Comparison of ENCODE assay signal across 1 cellular context in the genomic region with DNA sequence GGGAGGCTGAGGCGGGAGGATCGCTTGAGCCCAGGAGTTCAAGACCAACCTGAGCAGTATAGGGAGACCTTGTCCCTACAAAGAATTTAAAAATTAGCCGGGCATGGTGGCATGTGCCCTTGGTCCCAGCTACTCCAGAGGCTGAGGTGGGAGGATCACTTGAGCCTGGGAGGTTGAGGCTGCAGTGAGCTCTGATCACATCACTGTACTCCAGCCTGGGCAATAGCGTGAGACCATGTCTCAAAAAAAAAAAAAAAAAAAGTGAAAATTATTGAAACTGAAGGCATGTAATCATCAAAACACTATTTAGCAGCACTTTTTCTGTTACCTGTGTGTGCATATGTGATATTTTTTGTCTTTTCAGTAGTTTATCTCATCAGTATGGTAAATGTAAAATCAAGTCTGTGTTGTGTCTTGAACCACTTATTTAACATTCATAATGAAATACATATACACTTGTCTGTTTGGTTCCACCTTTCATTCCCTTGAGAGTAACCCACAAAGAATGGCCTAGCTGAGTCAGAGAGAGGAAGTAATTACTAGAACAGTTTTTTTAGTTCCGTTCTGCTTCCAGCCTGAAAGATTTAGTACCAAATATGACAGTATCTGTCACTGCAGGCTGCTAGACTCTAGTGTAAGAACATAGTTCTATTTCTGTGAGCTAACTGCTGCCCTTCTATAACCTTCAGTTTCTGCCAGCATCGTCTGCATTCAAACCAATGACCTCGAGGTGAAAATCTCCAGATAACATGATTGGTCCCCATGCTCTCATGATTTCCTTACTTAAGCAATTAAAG.
TF ChIP-seq lines count a peak whose summit lies in the region.

No MANE protein-coding gene starts in this region.

TF ChIP-seq in K562, 482 proteins besides CTCF, POLR2A, EP300 and RAD21 (continued from another document and continues in another):
- TF ChIP-seq, protein P1, sequence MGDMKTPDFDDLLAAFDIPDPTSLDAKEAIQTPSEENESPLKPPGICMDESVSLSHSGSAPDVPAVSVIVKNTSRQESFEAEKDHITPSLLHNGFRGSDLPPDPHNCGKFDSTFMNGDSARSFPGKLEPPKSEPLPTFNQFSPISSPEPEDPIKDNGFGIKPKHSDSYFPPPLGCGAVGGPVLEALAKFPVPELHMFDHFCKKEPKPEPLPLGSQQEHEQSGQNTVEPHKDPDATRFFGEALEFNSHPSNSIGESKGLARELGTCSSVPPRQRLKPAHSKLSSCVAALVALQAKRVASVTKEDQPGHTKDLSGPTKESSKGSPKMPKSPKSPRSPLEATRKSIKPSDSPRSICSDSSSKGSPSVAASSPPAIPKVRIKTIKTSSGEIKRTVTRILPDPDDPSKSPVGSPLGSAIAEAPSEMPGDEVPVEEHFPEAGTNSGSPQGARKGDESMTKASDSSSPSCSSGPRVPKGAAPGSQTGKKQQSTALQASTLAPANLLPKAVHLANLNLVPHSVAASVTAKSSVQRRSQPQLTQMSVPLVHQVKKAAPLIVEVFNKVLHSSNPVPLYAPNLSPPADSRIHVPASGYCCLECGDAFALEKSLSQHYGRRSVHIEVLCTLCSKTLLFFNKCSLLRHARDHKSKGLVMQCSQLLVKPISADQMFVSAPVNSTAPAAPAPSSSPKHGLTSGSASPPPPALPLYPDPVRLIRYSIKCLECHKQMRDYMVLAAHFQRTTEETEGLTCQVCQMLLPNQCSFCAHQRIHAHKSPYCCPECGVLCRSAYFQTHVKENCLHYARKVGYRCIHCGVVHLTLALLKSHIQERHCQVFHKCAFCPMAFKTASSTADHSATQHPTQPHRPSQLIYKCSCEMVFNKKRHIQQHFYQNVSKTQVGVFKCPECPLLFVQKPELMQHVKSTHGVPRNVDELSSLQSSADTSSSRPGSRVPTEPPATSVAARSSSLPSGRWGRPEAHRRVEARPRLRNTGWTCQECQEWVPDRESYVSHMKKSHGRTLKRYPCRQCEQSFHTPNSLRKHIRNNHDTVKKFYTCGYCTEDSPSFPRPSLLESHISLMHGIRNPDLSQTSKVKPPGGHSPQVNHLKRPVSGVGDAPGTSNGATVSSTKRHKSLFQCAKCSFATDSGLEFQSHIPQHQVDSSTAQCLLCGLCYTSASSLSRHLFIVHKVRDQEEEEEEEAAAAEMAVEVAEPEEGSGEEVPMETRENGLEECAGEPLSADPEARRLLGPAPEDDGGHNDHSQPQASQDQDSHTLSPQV (IDR thresholded peaks at IDR 0.05) = 0 out of 2 replicates have a peak, but pooled peaks have one; percentile 22
- TF ChIP-seq, protein P2, sequence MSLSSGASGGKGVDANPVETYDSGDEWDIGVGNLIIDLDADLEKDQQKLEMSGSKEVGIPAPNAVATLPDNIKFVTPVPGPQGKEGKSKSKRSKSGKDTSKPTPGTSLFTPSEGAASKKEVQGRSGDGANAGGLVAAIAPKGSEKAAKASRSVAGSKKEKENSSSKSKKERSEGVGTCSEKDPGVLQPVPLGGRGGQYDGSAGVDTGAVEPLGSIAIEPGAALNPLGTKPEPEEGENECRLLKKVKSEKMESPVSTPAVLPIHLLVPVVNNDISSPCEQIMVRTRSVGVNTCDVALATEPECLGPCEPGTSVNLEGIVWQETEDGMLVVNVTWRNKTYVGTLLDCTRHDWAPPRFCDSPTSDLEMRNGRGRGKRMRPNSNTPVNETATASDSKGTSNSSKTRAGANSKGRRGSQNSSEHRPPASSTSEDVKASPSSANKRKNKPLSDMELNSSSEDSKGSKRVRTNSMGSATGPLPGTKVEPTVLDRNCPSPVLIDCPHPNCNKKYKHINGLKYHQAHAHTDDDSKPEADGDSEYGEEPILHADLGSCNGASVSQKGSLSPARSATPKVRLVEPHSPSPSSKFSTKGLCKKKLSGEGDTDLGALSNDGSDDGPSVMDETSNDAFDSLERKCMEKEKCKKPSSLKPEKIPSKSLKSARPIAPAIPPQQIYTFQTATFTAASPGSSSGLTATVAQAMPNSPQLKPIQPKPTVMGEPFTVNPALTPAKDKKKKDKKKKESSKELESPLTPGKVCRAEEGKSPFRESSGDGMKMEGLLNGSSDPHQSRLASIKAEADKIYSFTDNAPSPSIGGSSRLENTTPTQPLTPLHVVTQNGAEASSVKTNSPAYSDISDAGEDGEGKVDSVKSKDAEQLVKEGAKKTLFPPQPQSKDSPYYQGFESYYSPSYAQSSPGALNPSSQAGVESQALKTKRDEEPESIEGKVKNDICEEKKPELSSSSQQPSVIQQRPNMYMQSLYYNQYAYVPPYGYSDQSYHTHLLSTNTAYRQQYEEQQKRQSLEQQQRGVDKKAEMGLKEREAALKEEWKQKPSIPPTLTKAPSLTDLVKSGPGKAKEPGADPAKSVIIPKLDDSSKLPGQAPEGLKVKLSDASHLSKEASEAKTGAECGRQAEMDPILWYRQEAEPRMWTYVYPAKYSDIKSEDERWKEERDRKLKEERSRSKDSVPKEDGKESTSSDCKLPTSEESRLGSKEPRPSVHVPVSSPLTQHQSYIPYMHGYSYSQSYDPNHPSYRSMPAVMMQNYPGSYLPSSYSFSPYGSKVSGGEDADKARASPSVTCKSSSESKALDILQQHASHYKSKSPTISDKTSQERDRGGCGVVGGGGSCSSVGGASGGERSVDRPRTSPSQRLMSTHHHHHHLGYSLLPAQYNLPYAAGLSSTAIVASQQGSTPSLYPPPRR (CRISPR knock-in tag; IDR thresholded peaks at IDR 0.05; ENCODE audit: borderline replicate concordance) = no peak
- TF ChIP-seq, protein P3, sequence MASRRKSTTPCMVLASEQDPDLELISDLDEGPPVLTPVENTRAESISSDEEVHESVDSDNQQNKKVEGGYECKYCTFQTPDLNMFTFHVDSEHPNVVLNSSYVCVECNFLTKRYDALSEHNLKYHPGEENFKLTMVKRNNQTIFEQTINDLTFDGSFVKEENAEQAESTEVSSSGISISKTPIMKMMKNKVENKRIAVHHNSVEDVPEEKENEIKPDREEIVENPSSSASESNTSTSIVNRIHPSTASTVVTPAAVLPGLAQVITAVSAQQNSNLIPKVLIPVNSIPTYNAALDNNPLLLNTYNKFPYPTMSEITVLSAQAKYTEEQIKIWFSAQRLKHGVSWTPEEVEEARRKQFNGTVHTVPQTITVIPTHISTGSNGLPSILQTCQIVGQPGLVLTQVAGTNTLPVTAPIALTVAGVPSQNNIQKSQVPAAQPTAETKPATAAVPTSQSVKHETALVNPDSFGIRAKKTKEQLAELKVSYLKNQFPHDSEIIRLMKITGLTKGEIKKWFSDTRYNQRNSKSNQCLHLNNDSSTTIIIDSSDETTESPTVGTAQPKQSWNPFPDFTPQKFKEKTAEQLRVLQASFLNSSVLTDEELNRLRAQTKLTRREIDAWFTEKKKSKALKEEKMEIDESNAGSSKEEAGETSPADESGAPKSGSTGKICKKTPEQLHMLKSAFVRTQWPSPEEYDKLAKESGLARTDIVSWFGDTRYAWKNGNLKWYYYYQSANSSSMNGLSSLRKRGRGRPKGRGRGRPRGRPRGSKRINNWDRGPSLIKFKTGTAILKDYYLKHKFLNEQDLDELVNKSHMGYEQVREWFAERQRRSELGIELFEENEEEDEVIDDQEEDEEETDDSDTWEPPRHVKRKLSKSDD (conservative IDR thresholded peaks at IDR 0.05; ENCODE audit: low read length) = no peak
- TF ChIP-seq SPI1 (IDR thresholded peaks at IDR 0.05; ENCODE audit: borderline replicate concordance, low read depth, low read length) (peak; percentile 87), ZNF785 (CRISPR knock-in tag; IDR thresholded peaks at IDR 0.05) (no peak), RBM22 (IDR thresholded peaks at IDR 0.05; ENCODE audit: low read depth, low read length, poor library complexity, severe bottlenecking) (no peak), ZZZ3 (IDR thresholded peaks at IDR 0.05) (no peak), GTF2F1 (IDR thresholded peaks at IDR 0.05; ENCODE audit: low read depth, low read length) (no peak), ARID2 (IDR thresholded peaks at IDR 0.05) (no peak), CREM (IDR thresholded peaks at IDR 0.05; ENCODE audit: low read depth) (peak; percentile 46; the same call in 1 of the 2 replicates), NR2C2 (CRISPR knock-in tag; IDR thresholded peaks at IDR 0.05) (no peak), NR2C2 (tag; IDR thresholded peaks at IDR 0.05) (peak; percentile 86), CBFB (CRISPR knock-in tag; IDR thresholded peaks at IDR 0.05) (no peak), KDM2B (CRISPR knock-in tag; IDR thresholded peaks at IDR 0.05) (no peak), KAT7 (CRISPR knock-in tag; IDR thresholded peaks at IDR 0.05; ENCODE audit: borderline replicate concordance) (no peak), BACH1 (tag; IDR thresholded peaks at IDR 0.05) (no peak), ZNF695 (CRISPR knock-in tag; IDR thresholded peaks at IDR 0.05) (no peak), ZNF354B (CRISPR knock-in tag; IDR thresholded peaks at IDR 0.05) (no peak), ZKSCAN8 (CRISPR knock-in tag; IDR thresholded peaks at IDR 0.05) (no peak), MCM7 (IDR thresholded peaks at IDR 0.05) (no peak), ZC3H4 (CRISPR knock-in tag; IDR thresholded peaks at IDR 0.05; ENCODE audit: borderline replicate concordance) (no peak)
- TF ChIP-seq, protein P4, sequence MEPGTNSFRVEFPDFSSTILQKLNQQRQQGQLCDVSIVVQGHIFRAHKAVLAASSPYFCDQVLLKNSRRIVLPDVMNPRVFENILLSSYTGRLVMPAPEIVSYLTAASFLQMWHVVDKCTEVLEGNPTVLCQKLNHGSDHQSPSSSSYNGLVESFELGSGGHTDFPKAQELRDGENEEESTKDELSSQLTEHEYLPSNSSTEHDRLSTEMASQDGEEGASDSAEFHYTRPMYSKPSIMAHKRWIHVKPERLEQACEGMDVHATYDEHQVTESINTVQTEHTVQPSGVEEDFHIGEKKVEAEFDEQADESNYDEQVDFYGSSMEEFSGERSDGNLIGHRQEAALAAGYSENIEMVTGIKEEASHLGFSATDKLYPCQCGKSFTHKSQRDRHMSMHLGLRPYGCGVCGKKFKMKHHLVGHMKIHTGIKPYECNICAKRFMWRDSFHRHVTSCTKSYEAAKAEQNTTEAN (CRISPR knock-in tag; IDR thresholded peaks at IDR 0.05) = no peak
- TF ChIP-seq, protein P5, sequence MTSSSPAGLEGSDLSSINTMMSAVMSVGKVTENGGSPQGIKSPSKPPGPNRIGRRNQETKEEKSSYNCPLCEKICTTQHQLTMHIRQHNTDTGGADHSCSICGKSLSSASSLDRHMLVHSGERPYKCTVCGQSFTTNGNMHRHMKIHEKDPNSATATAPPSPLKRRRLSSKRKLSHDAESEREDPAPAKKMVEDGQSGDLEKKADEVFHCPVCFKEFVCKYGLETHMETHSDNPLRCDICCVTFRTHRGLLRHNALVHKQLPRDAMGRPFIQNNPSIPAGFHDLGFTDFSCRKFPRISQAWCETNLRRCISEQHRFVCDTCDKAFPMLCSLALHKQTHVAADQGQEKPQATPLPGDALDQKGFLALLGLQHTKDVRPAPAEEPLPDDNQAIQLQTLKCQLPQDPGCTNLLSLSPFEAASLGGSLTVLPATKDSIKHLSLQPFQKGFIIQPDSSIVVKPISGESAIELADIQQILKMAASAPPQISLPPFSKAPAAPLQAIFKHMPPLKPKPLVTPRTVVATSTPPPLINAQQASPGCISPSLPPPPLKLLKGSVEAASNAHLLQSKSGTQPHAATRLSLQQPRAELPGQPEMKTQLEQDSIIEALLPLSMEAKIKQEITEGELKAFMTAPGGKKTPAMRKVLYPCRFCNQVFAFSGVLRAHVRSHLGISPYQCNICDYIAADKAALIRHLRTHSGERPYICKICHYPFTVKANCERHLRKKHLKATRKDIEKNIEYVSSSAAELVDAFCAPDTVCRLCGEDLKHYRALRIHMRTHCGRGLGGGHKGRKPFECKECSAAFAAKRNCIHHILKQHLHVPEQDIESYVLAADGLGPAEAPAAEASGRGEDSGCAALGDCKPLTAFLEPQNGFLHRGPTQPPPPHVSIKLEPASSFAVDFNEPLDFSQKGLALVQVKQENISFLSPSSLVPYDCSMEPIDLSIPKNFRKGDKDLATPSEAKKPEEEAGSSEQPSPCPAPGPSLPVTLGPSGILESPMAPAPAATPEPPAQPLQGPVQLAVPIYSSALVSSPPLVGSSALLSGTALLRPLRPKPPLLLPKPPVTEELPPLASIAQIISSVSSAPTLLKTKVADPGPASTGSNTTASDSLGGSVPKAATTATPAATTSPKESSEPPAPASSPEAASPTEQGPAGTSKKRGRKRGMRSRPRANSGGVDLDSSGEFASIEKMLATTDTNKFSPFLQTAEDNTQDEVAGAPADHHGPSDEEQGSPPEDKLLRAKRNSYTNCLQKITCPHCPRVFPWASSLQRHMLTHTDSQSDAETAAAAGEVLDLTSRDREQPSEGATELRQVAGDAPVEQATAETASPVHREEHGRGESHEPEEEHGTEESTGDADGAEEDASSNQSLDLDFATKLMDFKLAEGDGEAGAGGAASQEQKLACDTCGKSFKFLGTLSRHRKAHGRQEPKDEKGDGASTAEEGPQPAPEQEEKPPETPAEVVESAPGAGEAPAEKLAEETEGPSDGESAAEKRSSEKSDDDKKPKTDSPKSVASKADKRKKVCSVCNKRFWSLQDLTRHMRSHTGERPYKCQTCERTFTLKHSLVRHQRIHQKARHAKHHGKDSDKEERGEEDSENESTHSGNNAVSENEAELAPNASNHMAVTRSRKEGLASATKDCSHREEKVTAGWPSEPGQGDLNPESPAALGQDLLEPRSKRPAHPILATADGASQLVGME (CRISPR knock-in tag; IDR thresholded peaks at IDR 0.05) = no peak
- TF ChIP-seq, protein P6, sequence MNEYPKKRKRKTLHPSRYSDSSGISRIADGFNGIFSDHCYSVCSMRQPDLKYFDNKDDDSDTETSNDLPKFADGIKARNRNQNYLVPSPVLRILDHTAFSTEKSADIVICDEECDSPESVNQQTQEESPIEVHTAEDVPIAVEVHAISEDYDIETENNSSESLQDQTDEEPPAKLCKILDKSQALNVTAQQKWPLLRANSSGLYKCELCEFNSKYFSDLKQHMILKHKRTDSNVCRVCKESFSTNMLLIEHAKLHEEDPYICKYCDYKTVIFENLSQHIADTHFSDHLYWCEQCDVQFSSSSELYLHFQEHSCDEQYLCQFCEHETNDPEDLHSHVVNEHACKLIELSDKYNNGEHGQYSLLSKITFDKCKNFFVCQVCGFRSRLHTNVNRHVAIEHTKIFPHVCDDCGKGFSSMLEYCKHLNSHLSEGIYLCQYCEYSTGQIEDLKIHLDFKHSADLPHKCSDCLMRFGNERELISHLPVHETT (CRISPR knock-in tag; conservative IDR thresholded peaks at IDR 0.05 in 1 of 2, IDR thresholded peaks at IDR 0.05 in 1 of 2) = no peak
- TF ChIP-seq, protein P7, sequence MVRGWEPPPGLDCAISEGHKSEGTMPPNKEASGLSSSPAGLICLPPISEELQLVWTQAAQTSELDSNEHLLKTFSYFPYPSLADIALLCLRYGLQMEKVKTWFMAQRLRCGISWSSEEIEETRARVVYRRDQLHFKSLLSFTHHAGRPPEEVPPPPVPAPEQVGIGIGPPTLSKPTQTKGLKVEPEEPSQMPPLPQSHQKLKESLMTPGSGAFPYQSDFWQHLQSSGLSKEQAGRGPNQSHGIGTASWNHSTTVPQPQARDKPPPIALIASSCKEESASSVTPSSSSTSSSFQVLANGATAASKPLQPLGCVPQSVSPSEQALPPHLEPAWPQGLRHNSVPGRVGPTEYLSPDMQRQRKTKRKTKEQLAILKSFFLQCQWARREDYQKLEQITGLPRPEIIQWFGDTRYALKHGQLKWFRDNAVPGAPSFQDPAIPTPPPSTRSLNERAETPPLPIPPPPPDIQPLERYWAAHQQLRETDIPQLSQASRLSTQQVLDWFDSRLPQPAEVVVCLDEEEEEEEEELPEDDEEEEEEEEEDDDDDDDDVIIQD (CRISPR knock-in tag; IDR thresholded peaks at IDR 0.05) = no peak
- TF ChIP-seq, protein P8, sequence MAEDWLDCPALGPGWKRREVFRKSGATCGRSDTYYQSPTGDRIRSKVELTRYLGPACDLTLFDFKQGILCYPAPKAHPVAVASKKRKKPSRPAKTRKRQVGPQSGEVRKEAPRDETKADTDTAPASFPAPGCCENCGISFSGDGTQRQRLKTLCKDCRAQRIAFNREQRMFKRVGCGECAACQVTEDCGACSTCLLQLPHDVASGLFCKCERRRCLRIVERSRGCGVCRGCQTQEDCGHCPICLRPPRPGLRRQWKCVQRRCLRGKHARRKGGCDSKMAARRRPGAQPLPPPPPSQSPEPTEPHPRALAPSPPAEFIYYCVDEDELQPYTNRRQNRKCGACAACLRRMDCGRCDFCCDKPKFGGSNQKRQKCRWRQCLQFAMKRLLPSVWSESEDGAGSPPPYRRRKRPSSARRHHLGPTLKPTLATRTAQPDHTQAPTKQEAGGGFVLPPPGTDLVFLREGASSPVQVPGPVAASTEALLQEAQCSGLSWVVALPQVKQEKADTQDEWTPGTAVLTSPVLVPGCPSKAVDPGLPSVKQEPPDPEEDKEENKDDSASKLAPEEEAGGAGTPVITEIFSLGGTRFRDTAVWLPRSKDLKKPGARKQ (CRISPR knock-in tag; IDR thresholded peaks at IDR 0.05) = no peak
